In genomic region chr3:5226783-5227182, GRCh38 we compare ENCODE assay signal across 1 cellular context.
TF ChIP-seq lines count a peak whose summit lies in the region.

No MANE protein-coding gene starts in this region.

TF ChIP-seq in GM23338, 12 proteins besides CTCF, POLR2A, EP300 and RAD21:
- TF ChIP-seq REST (IDR thresholded peaks at IDR 0.05; ENCODE audit: unreplicated experiment) (no peak), ZNF114 (CRISPR knock-in tag; IDR thresholded peaks at IDR 0.05) (no peak), EZH2phosphoT487 (IDR thresholded peaks at IDR 0.05; ENCODE audit: unreplicated experiment) (no peak), STAT1 (IDR thresholded peaks at IDR 0.05; ENCODE audit: unreplicated experiment) (no peak), ZNF331 (CRISPR knock-in tag; IDR thresholded peaks at IDR 0.05; ENCODE audit: low read depth) (no peak), ZNF462 (CRISPR knock-in tag; IDR thresholded peaks at IDR 0.05) (no peak), EZH2 (IDR thresholded peaks at IDR 0.05; ENCODE audit: low read depth, unreplicated experiment) (no peak), POLR2AphosphoS5 (IDR thresholded peaks at IDR 0.05; ENCODE audit: low read depth) (no peak), NANOG (IDR thresholded peaks at IDR 0.05; ENCODE audit: borderline replicate concordance) (no peak), CREB1 (CRISPR knock-in tag; IDR thresholded peaks at IDR 0.05; ENCODE audit: low read depth) (no peak), ETS1 (IDR thresholded peaks at IDR 0.05) (no peak), JUNB (IDR thresholded peaks at IDR 0.05; ENCODE audit: unreplicated experiment) (no peak)
